Comparison of ENCODE assay signal across 1 cellular context in genomic region chr12:91126516-91126915, GRCh38.
TF ChIP-seq lines count a peak whose summit lies in the region.

No MANE protein-coding gene starts in this region.

TF ChIP-seq in SK-N-SH, 30 proteins besides CTCF, POLR2A, EP300 and RAD21:
- TF ChIP-seq GATA2 (CRISPR knock-in tag; IDR thresholded peaks at IDR 0.05) (no peak), RFX5 (IDR thresholded peaks at IDR 0.05; ENCODE audit: low read length) (no peak)
